ENCODE assay signal across 14 cellular contexts in the genomic region with DNA sequence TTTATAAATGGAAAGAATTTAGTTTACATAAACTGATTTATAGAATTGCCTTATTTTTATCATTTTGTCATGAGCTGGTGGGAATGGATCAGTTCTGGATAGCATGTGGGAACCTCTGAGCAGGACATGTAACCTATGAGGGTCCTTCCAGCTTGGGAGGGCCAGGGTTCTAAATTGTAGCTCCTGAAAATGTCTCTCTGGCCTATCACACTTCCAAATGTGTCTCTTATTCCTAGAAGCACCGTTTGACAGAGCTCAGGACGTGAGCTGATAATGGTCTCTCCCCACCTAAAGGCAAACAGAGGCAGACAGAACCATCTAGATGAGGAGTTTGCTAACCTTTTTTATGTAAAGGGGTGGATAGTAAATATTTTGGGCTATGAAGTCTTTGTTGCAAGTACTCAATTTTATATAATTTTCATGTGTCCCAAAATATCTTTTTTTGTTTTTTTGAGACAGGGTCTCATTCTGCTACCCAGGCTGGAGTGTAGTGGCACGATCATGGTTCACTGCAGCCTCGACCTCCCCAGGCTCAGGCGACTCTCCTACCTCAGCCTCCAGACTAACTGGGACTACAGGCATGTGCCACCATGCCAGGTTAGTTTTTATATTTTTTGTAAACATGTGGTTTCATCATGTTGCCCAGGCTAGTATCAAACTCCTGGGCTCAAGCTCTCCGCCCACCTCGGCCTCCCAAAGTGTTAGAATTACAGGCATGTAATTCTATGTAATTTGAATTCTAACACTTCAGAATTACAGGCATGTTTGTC. TPM values are rescaled to one million over a fixed set of nuclear protein-coding genes. Genes with fewer than 3 reads are reported as not detected.
A peak's percentile ranks its signal among the peaks of the same experiment; 100 is the strongest.
DNase-seq lines count a peak whose midpoint lies in the region; ATAC-seq and TF ChIP-seq lines count a peak whose summit lies in the region.
"Had no signal": no experiment of that assay in that cellular context is flagged by ENCODE, and none has a peak within 500 bp of the region (broad histone marks: within the 10 kb centered on the region; RNA-seq: fewer than 3 reads in every experiment).

No MANE protein-coding gene starts in this region.

- TF ChIP-seq EP300 in tibial nerve (IDR thresholded peaks at IDR 0.05): no peak

- intact Hi-C loops in left ventricle myocardium inferior (cut with micrococcal nuclease) (loop anchor here (10.0 kb wide), 1 partner anchor 48 kb away; a partner anchor contains a TSS), left cardiac atrium (cut with DNase I) (no loop called here), esophagus squamous epithelium (cut with DNase I) (no loop called here)

- H3K9me2 ChIP-seq in GM23248 (ENCODE audit: insufficient read depth): no peaks in the 10 kb centered on the region

- H3K9ac ChIP-seq in GM23248: no peak overlapping the region

- TF ChIP-seq POLR2A in esophagus squamous epithelium (IDR thresholded peaks at IDR 0.05) (no peak), tibial nerve (IDR thresholded peaks at IDR 0.05) (no peak)

- POLR2A ChIA-PET in activated CD4-positive, alpha-beta memory T cell treated with anti-CD3 and anti-CD28 coated beads, Interleukin-2, amount 10 ng/mL, durations not matched to agents 7 days and 5 days (lab: Charles Lee): interaction anchor here (1.2 to 26.0 kb wide), 8 partner anchors 7 to 199 kb away, joined by 3 to 1205 read pairs (median 60); a partner anchor contains a TSS

- in situ Hi-C loops in GM23248 (cut with MboI): no loop called here

- CTCF ChIA-PET in activated CD4-positive, alpha-beta memory T cell treated with anti-CD3 and anti-CD28 coated beads, Interleukin-2, amount 10 ng/mL, durations not matched to agents 7 days and 5 days (lab: Charles Lee): interaction anchor here (0.7 to 3.3 kb wide), 7 partner anchors 9 to 130 kb away, joined by 3 to 14 read pairs (median 7); a partner anchor contains a TSS

- H3K4me1 Mint-ChIP-seq in activated CD4-positive, alpha-beta memory T cell treated with anti-CD3 and anti-CD28 coated beads, Interleukin-2, amount 10 ng/mL, durations not matched to agents 7 days and 5 days: peaks cover 87% of the 10 kb centered on the region

- H3K27me3 ChIP-seq in left ventricle myocardium inferior (ENCODE audit: low read depth) (no peaks in the 10 kb centered on the region), esophagus squamous epithelium (no peaks in the 10 kb centered on the region), tibial nerve (no peaks in the 10 kb centered on the region), GM23248 (replicated peaks; ENCODE audit: insufficient read depth) (no peaks in the 10 kb centered on the region)
- H3K27me3 ChIP-seq: pancreas had no signal

- peak overlapping the region; percentile 80 for H3K27ac ChIP-seq in left ventricle myocardium inferior (replicated peaks)
- peak overlapping the region; percentile 25 to 97 (median 89) for H3K27ac ChIP-seq in esophagus squamous epithelium
- peak overlapping the region; percentile 46 to 95 (median 86) for H3K27ac ChIP-seq in tibial nerve
- H3K27ac ChIP-seq in GM23248: no peak overlapping the region
- H3K27ac ChIP-seq: pancreas had no signal

- no peaks in the 10 kb centered on the region for H3K27me3 Mint-ChIP-seq in activated CD4-positive, alpha-beta memory T cell treated with anti-CD3 and anti-CD28 coated beads, Interleukin-2, amount 10 ng/mL, durations not matched to agents 7 days and 5 days

- no peaks in the 10 kb centered on the region for H4K20me1 ChIP-seq in GM23248 (ENCODE audit: insufficient read depth)

- H3K36me3 Mint-ChIP-seq in activated CD4-positive, alpha-beta memory T cell treated with anti-CD3 and anti-CD28 coated beads, Interleukin-2, amount 10 ng/mL, durations not matched to agents 7 days and 5 days (ENCODE audit: low read depth): peaks cover 86% of the 10 kb centered on the region

- H3K9me3 ChIP-seq in left ventricle myocardium inferior (replicated peaks) (no peaks in the 10 kb centered on the region), esophagus squamous epithelium (no peaks in the 10 kb centered on the region), tibial nerve (no peaks in the 10 kb centered on the region), GM23248 (ENCODE audit: low read depth) (no peaks in the 10 kb centered on the region)
- H3K9me3 ChIP-seq: pancreas had no signal

- no peak for DNase-seq in left ventricle myocardium inferior
- DNase-seq in left cardiac atrium: no peak
- DNase-seq in activated CD4-positive, alpha-beta memory T cell treated with anti-CD3 and anti-CD28 coated beads, Interleukin-2, amount 10 ng/mL, durations not matched to agents 7 days and 5 days: no peak
- no peak for DNase-seq in esophagus squamous epithelium (lab: John Stamatoyannopoulos, UW)
- no peak for DNase-seq in tibial nerve (ENCODE audit: low spot score in 2 of 2)
- no peak for DNase-seq in GM23248
- no peak for DNase-seq in GF-D8 (lab: John Stamatoyannopoulos, UW)
- DNase-seq: EL, HFFc6, NCI-H1417 treated with DMSO at 0.1 percent for 48 hours, NCI-H524, pancreas, RPMI8226 had no signal

- peak overlapping the region; percentile 100 for H3K27ac Mint-ChIP-seq in activated CD4-positive, alpha-beta memory T cell treated with anti-CD3 and anti-CD28 coated beads, Interleukin-2, amount 10 ng/mL, durations not matched to agents 7 days and 5 days
- H3K27ac Mint-ChIP-seq: HFFc6 had no signal

- ATAC-seq in left cardiac atrium (no peak), HG02571 (IDR thresholded peaks at IDR 0.05; ENCODE audit: unreplicated experiment) (no peak)
- ATAC-seq: pancreas had no signal

- no peaks in the 10 kb centered on the region for H3K79me2 ChIP-seq in GM23248 (ENCODE audit: insufficient read depth)

- no peak overlapping the region for H3K4me2 ChIP-seq in GM23248 (ENCODE audit: unreplicated experiment)

- peaks cover 6% of the 10 kb centered on the region for H3F3A ChIP-seq in GM23248 (ENCODE audit: insufficient read depth)

- H3K4me1 ChIP-seq in left ventricle myocardium inferior (peaks cover 40% of the 10 kb centered on the region), esophagus squamous epithelium (peaks cover 0 to 58% (median 34%) of the 10 kb centered on the region in 3 donors), tibial nerve (peaks cover 3 to 57% (median 37%) of the 10 kb centered on the region in 4 donors), GM23248 (ENCODE audit: insufficient read depth) (peaks cover 21% of the 10 kb centered on the region; the same call in 1 of the 2 replicates)
- H3K4me1 ChIP-seq: pancreas had no signal

- TF ChIP-seq CTCF in left ventricle myocardium inferior (IDR thresholded peaks at IDR 0.05; ENCODE audit: borderline replicate concordance): no peak
- TF ChIP-seq CTCF in esophagus squamous epithelium (IDR thresholded peaks at IDR 0.05): no peak
- no peak for TF ChIP-seq CTCF in tibial nerve (IDR thresholded peaks at IDR 0.05)

- H3K9me3 Mint-ChIP-seq in activated CD4-positive, alpha-beta memory T cell treated with anti-CD3 and anti-CD28 coated beads, Interleukin-2, amount 10 ng/mL, durations not matched to agents 7 days and 5 days: peaks cover 3% of the 10 kb centered on the region
- H3K9me3 Mint-ChIP-seq: HFFc6 had no signal

- WGBS in esophagus squamous epithelium, 2 donors: 57 to 59% methylated on average over 7 of the region's 7 CpGs
- 68 to 73% methylated on average over 7 of the region's 7 CpGs for WGBS in tibial nerve, 2 donors
- WGBS in GM23248 (ENCODE audit: low coverage in 1 of 2, low lambda C conversion rate in 2 of 2, missing lambda C conversion rate in 2 of 2), 2 experiments: 80 to 81% methylated on average over 7 of the region's 7 CpGs

- H3K4me3 Mint-ChIP-seq in activated CD4-positive, alpha-beta memory T cell treated with anti-CD3 and anti-CD28 coated beads, Interleukin-2, amount 10 ng/mL, durations not matched to agents 7 days and 5 days: peak overlapping the region; percentile 93
- H3K4me3 Mint-ChIP-seq: HFFc6 had no signal

- no peak overlapping the region for H3K4me3 ChIP-seq in left ventricle myocardium inferior
- H3K4me3 ChIP-seq in esophagus squamous epithelium: no peak overlapping the region
- H3K4me3 ChIP-seq in tibial nerve: no peak overlapping the region
- no peak overlapping the region for H3K4me3 ChIP-seq in GM23248
- H3K4me3 ChIP-seq: pancreas had no signal

- no peak overlapping the region for H2AFZ ChIP-seq in GM23248

- H3K36me3 ChIP-seq in left ventricle myocardium inferior: no peaks in the 10 kb centered on the region
- no peaks in the 10 kb centered on the region for H3K36me3 ChIP-seq in esophagus squamous epithelium
- no peaks in the 10 kb centered on the region for H3K36me3 ChIP-seq in tibial nerve
- no peaks in the 10 kb centered on the region for H3K36me3 ChIP-seq in GM23248 (ENCODE audit: low read depth)
- H3K36me3 ChIP-seq: pancreas had no signal

RNA-seq across cellular contexts. Expression of a gene that starts 4.0 kb away (rescaled TPM):
- total RNA-seq in left ventricle myocardium inferior (2.6 TPM), left cardiac atrium (1 to 10 TPM; 3.3 to 3.7 TPM), esophagus squamous epithelium (1 to 10 TPM; 2.5 to 5.7 (median 2.8) TPM), tibial nerve (10 to 100 TPM; 12.3 to 21.0 (median 19.8) TPM)
- 10 to 100 TPM; 73.6 to 74.3 TPM for total RNA-seq in activated CD4-positive, alpha-beta memory T cell treated with anti-CD3 and anti-CD28 coated beads, Interleukin-2, amount 10 ng/mL, durations not matched to agents 7 days and 5 days
- total RNA-seq in GM23248 (2014; rRNA removed; shearing (Covaris generic)): 0.38 and 0.54 TPM in 2 replicates
- polyA plus RNA-seq in GM23248 (2016; fragmentation: Nextera tagmentation; extraction: Ambion mirVana): 0.54 and 0.75 TPM in 2 replicates

RNA-seq across cellular contexts. Expression of a gene that starts 45.6 kb away (rescaled TPM):
- 13.0 TPM for total RNA-seq in left ventricle myocardium inferior
- 10 to 100 TPM; 16.8 to 18.5 TPM for total RNA-seq in left cardiac atrium
- 100 to 1,000 TPM; 229 TPM for total RNA-seq in activated CD4-positive, alpha-beta memory T cell treated with anti-CD3 and anti-CD28 coated beads, Interleukin-2, amount 10 ng/mL, durations not matched to agents 7 days and 5 days
- 10 to 100 TPM; 12.8 to 40.0 (median 30.9) TPM for total RNA-seq in esophagus squamous epithelium
- 10 to 100 TPM; 31.2 to 61.6 (median 44.3) TPM for total RNA-seq in tibial nerve
- 16.7 and 28.2 TPM in 2 replicates for total RNA-seq in GM23248 (2014; rRNA removed; shearing (Covaris generic))
- polyA plus RNA-seq in GM23248 (2016; fragmentation: Nextera tagmentation; extraction: Ambion mirVana): 15.1 and 17.1 TPM in 2 replicates
